In genomic region chr10:105952153-105952552, GRCh38 we compare ENCODE assay signal across 9 cellular contexts.
DNase-seq lines count a peak whose midpoint lies in the region; ATAC-seq and TF ChIP-seq lines count a peak whose summit lies in the region.
"Had no signal": no experiment of that assay in that cellular context is flagged by ENCODE, and none has a peak within 500 bp of the region (broad histone marks: within the 10 kb centered on the region; RNA-seq: fewer than 3 reads in every experiment).

No MANE protein-coding gene starts in this region.

- no peak overlapping the region for H3K27ac ChIP-seq in spleen
- no peak overlapping the region for H3K27ac ChIP-seq in suprapubic skin
- H3K27ac ChIP-seq: SK-N-MC had no signal

- intact Hi-C loops in spleen (cut with DNase I; ENCODE audit: low total_unique reads): no loop called here

- TF ChIP-seq POLR2A in spleen (IDR thresholded peaks at IDR 0.05): no peak
- no peak for TF ChIP-seq POLR2A in suprapubic skin (IDR thresholded peaks at IDR 0.05)

- no peak for TF ChIP-seq CTCF in spleen (IDR thresholded peaks at IDR 0.05 in 8 of 11, conservative IDR thresholded peaks at IDR 0.05 in 3 of 11)
- TF ChIP-seq CTCF in suprapubic skin (IDR thresholded peaks at IDR 0.05): no peak

- H3K4me3 ChIP-seq in spleen (no peak overlapping the region), suprapubic skin (no peak overlapping the region)
- H3K4me3 ChIP-seq: SK-N-MC had no signal

- 5 to 9% (median 8%) methylated on average over 3 of the region's 3 CpGs for WGBS in spleen, 5 donors
- 15% methylated on average over 3 of the region's 3 CpGs for WGBS in suprapubic skin

- no peak for TF ChIP-seq EP300 in suprapubic skin (IDR thresholded peaks at IDR 0.05)

- peak; percentile 51 for DNase-seq in RPMI8226
- peak; percentile 49 for DNase-seq in iPS-NIHi7 (ENCODE audit: extremely low spot score)
- no peak for DNase-seq in NCI-H1048 (lab: John Stamatoyannopoulos, UW)
- DNase-seq in spleen: no peak
- DNase-seq in suprapubic skin (ENCODE audit: low spot score in 2 of 2): no peak
- no peak for DNase-seq in NCI-H524 (lab: John Stamatoyannopoulos, UW)

- no peaks in the 10 kb centered on the region for H3K9me3 ChIP-seq in spleen
- no peaks in the 10 kb centered on the region for H3K9me3 ChIP-seq in suprapubic skin

- H3K36me3 ChIP-seq in spleen: no peaks in the 10 kb centered on the region
- H3K36me3 ChIP-seq in suprapubic skin: no peaks in the 10 kb centered on the region

- H3K4me1 ChIP-seq in spleen (no peaks in the 10 kb centered on the region), suprapubic skin (no peaks in the 10 kb centered on the region)

- no peaks in the 10 kb centered on the region for H3K27me3 ChIP-seq in spleen (replicated peaks in 1 of 7)
- H3K27me3 ChIP-seq in suprapubic skin: no peaks in the 10 kb centered on the region

- ATAC-seq in GM19025 (IDR thresholded peaks at IDR 0.05; ENCODE audit: low read depth, unreplicated experiment): peak; percentile 81
- ATAC-seq in HG02981 (IDR thresholded peaks at IDR 0.05; ENCODE audit: unreplicated experiment): peak; percentile 91

Comparison
In these comparisons a context has a peak if more than half of its experiments do, and no peak if none do; other contexts are left out.
1. DNase-seq: peak in RPMI8226 (single experiment) and iPS-NIHi7 (single experiment); none in NCI-H1048 (single experiment), spleen (single experiment), suprapubic skin (0 of 2) and NCI-H524 (0 of 2).